ENCODE assay signal across 24 cellular contexts in genomic region chr17:29163563-29163962, GRCh38. TPM values are rescaled to one million over a fixed set of nuclear protein-coding genes. Genes with fewer than 3 reads are reported as not detected.
DNase-seq lines count a peak whose midpoint lies in the region; ATAC-seq and TF ChIP-seq lines count a peak whose summit lies in the region.
"Had no signal": no experiment of that assay in that cellular context is flagged by ENCODE, and none has a peak within 500 bp of the region (broad histone marks: within the 10 kb centered on the region; RNA-seq: fewer than 3 reads in every experiment).

No MANE protein-coding gene starts in this region.

- no peak overlapping the region; the same call in 1 of the 2 replicates for H3K4ac ChIP-seq in IMR-90 (ENCODE audit: low read depth, low read length)

- CTCF ChIA-PET in A673 (lab: Charles Lee) (interaction anchor here (0.5 to 3.0 kb wide), 3 partner anchors 15 to 21 kb away, joined by 3 to 11 read pairs (median 4); partner anchors contain the start of gene MYO18A), IMR-90 (lab: Yijun Ruan, JAX) (no interaction called here)
- CTCF ChIA-PET in activated naive CD4-positive, alpha-beta T cell treated with anti-CD3 and anti-CD28 coated beads, Interleukin-2, amount 10 ng/mL, durations not matched to agents 7 days and 5 days (lab: Charles Lee): interaction anchor here (0.8 to 1.9 kb wide), 5 partner anchors 14 to 44 kb away, joined by 3 to 6 read pairs (median 4); partner anchors contain the start of gene MYO18A

- H3K4me3 ChIP-seq in A673 (ENCODE audit: low read depth, low read length, poor library complexity, severe bottlenecking): no peak overlapping the region
- H3K4me3 ChIP-seq in IMR-90 (ENCODE audit: insufficient read depth, low read depth, low read length): no peak overlapping the region
- H3K4me3 ChIP-seq: prostate gland had no signal

- H2BK20ac ChIP-seq in IMR-90 (ENCODE audit: low read depth, low read length): no peak overlapping the region; the same call in 1 of the 2 replicates

- peak overlapping the region; percentile 32; the same call in 1 of the 2 replicates for H2BK120ac ChIP-seq in IMR-90 (ENCODE audit: low read depth, low read length)

- no peak overlapping the region for H3K27ac Mint-ChIP-seq in activated naive CD4-positive, alpha-beta T cell treated with anti-CD3 and anti-CD28 coated beads, Interleukin-2, amount 10 ng/mL, durations not matched to agents 7 days and 5 days
- H3K27ac Mint-ChIP-seq: activated CD4-positive, alpha-beta memory T cell treated with anti-CD3 and anti-CD28 coated beads, Interleukin-2, amount 10 ng/mL, durations not matched to agents 7 days and 5 days; activated T-cell treated with anti-CD3 and anti-CD28 coated beads, Interleukin-2, amount 50 U/mL, for 24 hours; H9; IgD-negative memory B cell; T-helper 1 cell treated with Interleukin-12 subunit alpha and Interleukin-12 subunit beta and Interleukin-4 antibody, amounts not matched to agents 30 μg/mL and 1 μg/mL, for 36 hours had no signal

- DNase-seq in A673 (ENCODE audit: low spot score): peak; percentile 67
- no peak for DNase-seq in IMR-90
- DNase-seq in amniotic epithelial cell (ENCODE audit: low read depth): peak; percentile 29
- DNase-seq in iPS-NIHi7 (ENCODE audit: extremely low spot score): peak; percentile 1
- no peak for DNase-seq in G401 (ENCODE audit: low spot score)
- DNase-seq in hepatic stellate cell (ENCODE audit: low spot score): no peak
- no peak for DNase-seq in activated naive CD4-positive, alpha-beta T cell treated with anti-CD3 and anti-CD28 coated beads, Interleukin-2, amount 10 ng/mL, durations not matched to agents 7 days and 5 days
- no peak for DNase-seq in Right ventricle myocardium superior
- DNase-seq: activated CD4-positive, alpha-beta memory T cell treated with anti-CD3 and anti-CD28 coated beads, Interleukin-2, amount 10 ng/mL, durations not matched to agents 7 days and 5 days; activated naive CD4-positive, alpha-beta T cell treated with anti-CD3 and anti-CD28 coated beads, Interleukin-2, amount 50 U/mL, for 16 hours; activated T-cell treated with anti-CD3 and anti-CD28 coated beads, Interleukin-2, amount 50 U/mL, for 24 hours; CD4-positive, CD25-positive, alpha-beta regulatory T cell; H9; hypothalamus; mammary epithelial cell; MM.1S; NCI-H1436 treated with DMSO at 0.1 percent for 48 hours; nephron progenitor cell; SHP77 treated with DMSO at 0.1 percent for 48 hours; small intestine had no signal

- H3K27me3 ChIP-seq in A673 (replicated peaks; ENCODE audit: insufficient read depth, low read depth, low read length, poor library complexity) (no peaks in the 10 kb centered on the region), IMR-90 (ENCODE audit: control insufficient read depth, insufficient read depth, low read length) (no peaks in the 10 kb centered on the region)

- H3K23ac ChIP-seq in IMR-90 (ENCODE audit: low read depth, low read length): no peak overlapping the region

- no peak overlapping the region for H2AK5ac ChIP-seq in IMR-90 (ENCODE audit: low read depth, low read length)

- intact Hi-C loops in A673 (cut with micrococcal nuclease; ENCODE audit: unreplicated experiment): no loop called here
- intact Hi-C loops in IMR-90 (cut with micrococcal nuclease): no loop called here
- intact Hi-C loops in Right ventricle myocardium superior (cut with DNase I): no loop called here

- H3K4me2 ChIP-seq in IMR-90 (ENCODE audit: low read depth, low read length): no peak overlapping the region; the same call in 1 of the 2 replicates

- H3K79me1 ChIP-seq in IMR-90 (ENCODE audit: low read depth in 1 of 2, low read length in 2 of 2): peaks cover 19 to 83% of the 10 kb centered on the region in 2 experiments

- BruUV-seq in A673 (replicated peaks; lab: Mats Ljungman, UMichigan) (no TSS peak), IMR-90 (replicated peaks; lab: Mats Ljungman, UMichigan) (no TSS peak)

- no peak overlapping the region for H3K56ac ChIP-seq in IMR-90 (ENCODE audit: extremely low read depth, insufficient read depth, low read length)

- H4K91ac ChIP-seq in IMR-90 (ENCODE audit: insufficient read depth, low read depth, low read length): 0 out of 2 replicates have a peak overlapping the region, but pooled peaks have one; percentile 38

- H3K27ac ChIP-seq in A673 (ENCODE audit: low read depth, low read length, poor library complexity, severe bottlenecking): peak overlapping the region; percentile 33
- H3K27ac ChIP-seq in IMR-90 (ENCODE audit: insufficient read depth, low read length): peak overlapping the region; percentile 6; the same call in 1 of the 2 replicates
- H3K27ac ChIP-seq: prostate gland, VCaP had no signal

- no CpG with 5 or more reads among the region's 3 CpGs for WGBS in IMR-90 (ENCODE audit: extremely low coverage in 2 of 2, insufficient read length in 1 of 2), 2 experiments

- H3K4me1 ChIP-seq in A673 (ENCODE audit: insufficient read depth, low read length, poor library complexity, severe bottlenecking): peaks cover 30% of the 10 kb centered on the region
- H3K4me1 ChIP-seq in IMR-90 (ENCODE audit: control insufficient read depth, insufficient read depth, low read length): peaks cover 33% of the 10 kb centered on the region

- peaks cover 40% of the 10 kb centered on the region for H3K9me1 ChIP-seq in IMR-90 (ENCODE audit: insufficient read depth, low read length)

- no peak overlapping the region for H4K5ac ChIP-seq in IMR-90 (ENCODE audit: low read depth, low read length)

- H4K20me1 ChIP-seq in IMR-90 (ENCODE audit: insufficient read depth, low read length): peaks cover 10% of the 10 kb centered on the region

- ATAC-seq in IMR-90 (ENCODE audit: low read depth) (no peak), Right ventricle myocardium superior (ENCODE audit: poor library complexity) (no peak)

- H4K8ac ChIP-seq in IMR-90 (ENCODE audit: low read depth in 2 of 2, low read length in 2 of 2): 0 out of 4 replicates have a peak overlapping the region, but pooled peaks of 1 of the 2 experiments have one; percentile 35

- no peak overlapping the region for H2AFZ ChIP-seq in IMR-90 (replicated peaks; ENCODE audit: low read length, poor library complexity)

- H3K4me3 Mint-ChIP-seq in activated naive CD4-positive, alpha-beta T cell treated with anti-CD3 and anti-CD28 coated beads, Interleukin-2, amount 10 ng/mL, durations not matched to agents 7 days and 5 days: no peak overlapping the region
- H3K4me3 Mint-ChIP-seq: activated CD4-positive, alpha-beta memory T cell treated with anti-CD3 and anti-CD28 coated beads, Interleukin-2, amount 10 ng/mL, durations not matched to agents 7 days and 5 days; activated T-cell treated with anti-CD3 and anti-CD28 coated beads, Interleukin-2, amount 50 U/mL, for 24 hours; CD4-positive, CD25-positive, alpha-beta regulatory T cell; H9; IgD-negative memory B cell; nephron progenitor cell; T-helper 1 cell treated with Interleukin-12 subunit alpha and Interleukin-12 subunit beta and Interleukin-4 antibody, amounts not matched to agents 30 μg/mL and 1 μg/mL, for 36 hours had no signal

- H3K36me3 ChIP-seq in A673 (ENCODE audit: insufficient read depth, low read length, poor library complexity, severe bottlenecking): no peaks in the 10 kb centered on the region
- H3K36me3 ChIP-seq in IMR-90 (ENCODE audit: control insufficient read depth, insufficient read depth, low read length): peaks cover 16% of the 10 kb centered on the region
- H3K36me3 ChIP-seq: prostate gland had no signal

- H3K9me3 Mint-ChIP-seq in activated naive CD4-positive, alpha-beta T cell treated with anti-CD3 and anti-CD28 coated beads, Interleukin-2, amount 10 ng/mL, durations not matched to agents 7 days and 5 days: no peaks in the 10 kb centered on the region
- H3K9me3 Mint-ChIP-seq: activated CD4-positive, alpha-beta memory T cell treated with anti-CD3 and anti-CD28 coated beads, Interleukin-2, amount 10 ng/mL, durations not matched to agents 7 days and 5 days; activated T-cell treated with anti-CD3 and anti-CD28 coated beads, Interleukin-2, amount 50 U/mL, for 24 hours; CD4-positive, CD25-positive, alpha-beta regulatory T cell; H9; IgD-negative memory B cell; nephron progenitor cell; T-helper 1 cell treated with Interleukin-12 subunit alpha and Interleukin-12 subunit beta and Interleukin-4 antibody, amounts not matched to agents 30 μg/mL and 1 μg/mL, for 36 hours had no signal

- no peak overlapping the region for H3K18ac ChIP-seq in IMR-90 (ENCODE audit: low read depth, low read length)

- POLR2A ChIA-PET in A673 (lab: Charles Lee; ENCODE audit: low non-redundant PET) (no interaction called here), IMR-90 (lab: Charles Lee; ENCODE audit: unreplicated experiment) (no interaction called here)

- TF ChIP-seq POLR2A in IMR-90 (IDR thresholded peaks at IDR 0.05; ENCODE audit: low read depth, low read length): no peak

- no peak overlapping the region for H2AK9ac ChIP-seq in IMR-90 (replicated peaks; ENCODE audit: low read depth, low read length, poor library complexity)

- in situ Hi-C loops in IMR-90 (cut with MboI; ENCODE audit: low sequenced_read_pairs) (no loop called here), G401 (cut with HindIII; ENCODE audit: low sequenced_read_pairs) (loop anchor here (25.0 kb wide), 1 partner anchor 99 kb away; no protein-coding TSS in a partner anchor)

- H2BK15ac ChIP-seq in IMR-90 (ENCODE audit: low read depth, low read length): no peak overlapping the region

- TF ChIP-seq CTCF in A673 (conservative IDR thresholded peaks at IDR 0.05; ENCODE audit: low read depth, low read length): no peak
- TF ChIP-seq CTCF in IMR-90 (conservative IDR thresholded peaks at IDR 0.05; ENCODE audit: low read depth, low read length): no peak

- dilution Hi-C loops in IMR-90 (cut with HindIII; ENCODE audit: low sequenced_read_pairs, unreplicated experiment): no loop called here

- no peaks in the 10 kb centered on the region for H3K27me3 Mint-ChIP-seq in activated naive CD4-positive, alpha-beta T cell treated with anti-CD3 and anti-CD28 coated beads, Interleukin-2, amount 10 ng/mL, durations not matched to agents 7 days and 5 days
- H3K27me3 Mint-ChIP-seq: activated CD4-positive, alpha-beta memory T cell treated with anti-CD3 and anti-CD28 coated beads, Interleukin-2, amount 10 ng/mL, durations not matched to agents 7 days and 5 days; activated T-cell treated with anti-CD3 and anti-CD28 coated beads, Interleukin-2, amount 50 U/mL, for 24 hours; CD4-positive, CD25-positive, alpha-beta regulatory T cell; IgD-negative memory B cell had no signal

- H3K9ac ChIP-seq in IMR-90 (ENCODE audit: low read depth, low read length): no peak overlapping the region

- TF ChIP-seq RAD21 in IMR-90 (IDR thresholded peaks at IDR 0.05; ENCODE audit: low read length): no peak

- H3K14ac ChIP-seq in IMR-90 (replicated peaks; ENCODE audit: low read depth, low read length): no peak overlapping the region; the same call in 1 of the 2 replicates

- peaks cover 13% of the 10 kb centered on the region for H3K4me1 Mint-ChIP-seq in activated naive CD4-positive, alpha-beta T cell treated with anti-CD3 and anti-CD28 coated beads, Interleukin-2, amount 10 ng/mL, durations not matched to agents 7 days and 5 days

- H3K36me3 Mint-ChIP-seq in activated naive CD4-positive, alpha-beta T cell treated with anti-CD3 and anti-CD28 coated beads, Interleukin-2, amount 10 ng/mL, durations not matched to agents 7 days and 5 days: no peaks in the 10 kb centered on the region

- no peak overlapping the region for H2BK5ac ChIP-seq in IMR-90 (ENCODE audit: low read depth, low read length, poor library complexity, severe bottlenecking)

- H3K9me3 ChIP-seq in A673 (ENCODE audit: low read depth, low read length, poor library complexity, severe bottlenecking) (no peaks in the 10 kb centered on the region), IMR-90 (ENCODE audit: control insufficient read depth, insufficient read depth, low read length) (no peaks in the 10 kb centered on the region)
- H3K9me3 ChIP-seq: prostate gland had no signal

RNA-seq across cellular contexts. Expression of gene MYO18A, which starts 16.6 kb away (rescaled TPM):
- total RNA-seq in A673 (2021) (26.6 and 36.6 TPM in 2 replicates), IMR-90 (2012; rRNA removed) (39.1 and 40.0 TPM in 2 replicates), Right ventricle myocardium superior (393 TPM)
- 22.4 and 22.9 TPM in 2 replicates for polyA plus RNA-seq in IMR-90 (2012; rRNA removed)
- 12.8 and 19.0 TPM in 2 replicates for polyA plus RNA-seq in IMR-90 (2012; cell fraction: cytosol; rRNA removed)
- polyA plus RNA-seq in IMR-90 (2012; cell fraction: nucleus; rRNA removed; ENCODE audit: low replicate concordance): 95.5 and 141 TPM in 2 replicates
- total RNA-seq in G401 (2014; rRNA removed; shearing (Covaris generic)): 26.0 and 42.1 TPM in 2 replicates

Comparison
In these comparisons a context has a peak if more than half of its experiments do, and no peak if none do; other contexts are left out.
1. DNase-seq: peak in A673 (single experiment), amniotic epithelial cell (single experiment) and iPS-NIHi7 (single experiment); none in IMR-90 (single experiment), G401 (single experiment), hepatic stellate cell (single experiment), activated naive CD4-positive, alpha-beta T cell treated with anti-CD3 and anti-CD28 coated beads, Interleukin-2, amount 10 ng/mL, durations not matched to agents 7 days and 5 days (single experiment) and Right ventricle myocardium superior (single experiment).